In genomic region chr1:36486088-36486435, GRCh38 we compare ENCODE assay signal across 27 cellular contexts. TPM values are rescaled to one million over a fixed set of nuclear protein-coding genes. Genes with fewer than 3 reads are reported as not detected.
DNase-seq lines count a peak whose midpoint lies in the region; ATAC-seq and TF ChIP-seq lines count a peak whose summit lies in the region.
"Had no signal": no experiment of that assay in that cellular context is flagged by ENCODE, and none has a peak within 500 bp of the region (broad histone marks: within the 10 kb centered on the region; RNA-seq: fewer than 3 reads in every experiment).

No MANE protein-coding gene starts in this region.

- H3K4me3 Mint-ChIP-seq in dendritic cell treated with granulocyte-macrophage colony-stimulating factor and Interleukin-4, amounts not matched to agents 40 ng/mL and 50 ng/mL, for 4 days = no peak overlapping the region
- peak overlapping the region in 5 of 8 donors; percentile 2 to 58 (median 25) for H3K4me3 Mint-ChIP-seq in naive B cell
- H3K4me3 Mint-ChIP-seq: activated CD4-positive, alpha-beta memory T cell treated with anti-CD3 and anti-CD28 coated beads, Interleukin-2, amount 10 ng/mL, durations not matched to agents 7 days and 5 days; activated T-helper 17 cell treated with anti-CD3 and anti-CD28 coated beads, Interleukin-2, amount 50 U/mL, for 72 hours; CD4-positive, alpha-beta T cell; mesothelial cell of epicardium; natural killer cell treated with Interleukin-12 subunit alpha and Interleukin-12 subunit beta and Interleukin-15 and Interleukin-18, amount 100 ng/mL, for 72 hours; T-cell had no signal

- H3K36me3 Mint-ChIP-seq in dendritic cell treated with granulocyte-macrophage colony-stimulating factor and Interleukin-4, amounts not matched to agents 40 ng/mL and 50 ng/mL, for 4 days (ENCODE audit: low read depth) = peaks cover 8% of the 10 kb centered on the region
- H3K36me3 Mint-ChIP-seq in naive B cell = no peaks in the 10 kb centered on the region
- H3K36me3 Mint-ChIP-seq: activated naive CD4-positive, alpha-beta T cell treated with anti-CD3 and anti-CD28 coated beads, Interleukin-2, amount 50 U/mL, for 72 hours; mesothelial cell of epicardium; natural killer cell treated with Interleukin-12 subunit alpha and Interleukin-12 subunit beta and Interleukin-15 and Interleukin-18, amount 100 ng/mL, for 72 hours; T-cell had no signal

- no peak for TF ChIP-seq POLR2A in esophagus squamous epithelium (IDR thresholded peaks at IDR 0.05)

- H3K27ac Mint-ChIP-seq in dendritic cell treated with granulocyte-macrophage colony-stimulating factor and Interleukin-4, amounts not matched to agents 40 ng/mL and 50 ng/mL, for 4 days = peak overlapping the region; percentile 91
- peak overlapping the region in 4 of 6 donors; percentile 30 to 51 (median 39) for H3K27ac Mint-ChIP-seq in naive B cell
- H3K27ac Mint-ChIP-seq: activated CD4-positive, alpha-beta memory T cell treated with anti-CD3 and anti-CD28 coated beads, Interleukin-2, amount 10 ng/mL, durations not matched to agents 7 days and 5 days; activated T-helper 17 cell treated with anti-CD3 and anti-CD28 coated beads, Interleukin-2, amount 50 U/mL, for 72 hours; CD4-positive, alpha-beta T cell; mesothelial cell of epicardium; T-cell had no signal

- no TSS peak for BruUV-seq in OCI-LY7 (replicated peaks; lab: Mats Ljungman, UMichigan)

- no peaks in the 10 kb centered on the region for H3K9me3 Mint-ChIP-seq in dendritic cell treated with granulocyte-macrophage colony-stimulating factor and Interleukin-4, amounts not matched to agents 40 ng/mL and 50 ng/mL, for 4 days
- H3K9me3 Mint-ChIP-seq in naive B cell = peaks cover 0 to 1% (median 0%) of the 10 kb centered on the region in 7 donors
- H3K9me3 Mint-ChIP-seq: activated CD4-positive, alpha-beta memory T cell treated with anti-CD3 and anti-CD28 coated beads, Interleukin-2, amount 10 ng/mL, durations not matched to agents 7 days and 5 days; activated naive CD4-positive, alpha-beta T cell treated with anti-CD3 and anti-CD28 coated beads, Interleukin-2, amount 50 U/mL, for 72 hours; activated T-helper 17 cell treated with anti-CD3 and anti-CD28 coated beads, Interleukin-2, amount 50 U/mL, for 72 hours; CD4-positive, alpha-beta T cell; mesothelial cell of epicardium; natural killer cell treated with Interleukin-12 subunit alpha and Interleukin-12 subunit beta and Interleukin-15 and Interleukin-18, amount 100 ng/mL, for 72 hours; T-cell had no signal

- peaks cover 80% of the 10 kb centered on the region for H3K4me1 Mint-ChIP-seq in dendritic cell treated with granulocyte-macrophage colony-stimulating factor and Interleukin-4, amounts not matched to agents 40 ng/mL and 50 ng/mL, for 4 days (ENCODE audit: low read depth)
- H3K4me1 Mint-ChIP-seq in naive B cell = peaks cover 23 to 40% (median 28%) of the 10 kb centered on the region in 3 donors
- H3K4me1 Mint-ChIP-seq: activated T-helper 17 cell treated with anti-CD3 and anti-CD28 coated beads, Interleukin-2, amount 50 U/mL, for 72 hours had no signal

- POLR2A ChIA-PET in OCI-LY7 (lab: Charles Lee) = interaction anchor here (0.6 to 1.3 kb wide), 3 partner anchors 15 to 620 kb away, joined by 3 to 5 read pairs (median 3); no protein-coding TSS in a partner anchor

- H3K27me3 ChIP-seq in upper lobe of right lung = no peaks in the 10 kb centered on the region
- H3K27me3 ChIP-seq in esophagus squamous epithelium = peaks cover 0 to 11% (median 0%) of the 10 kb centered on the region in 4 donors
- H3K27me3 ChIP-seq in Karpas-422 (ENCODE audit: low read length) = no peaks in the 10 kb centered on the region
- H3K27me3 ChIP-seq: cardiac muscle cell had no signal

- no peaks in the 10 kb centered on the region for H3K27me3 Mint-ChIP-seq in dendritic cell treated with granulocyte-macrophage colony-stimulating factor and Interleukin-4, amounts not matched to agents 40 ng/mL and 50 ng/mL, for 4 days
- H3K27me3 Mint-ChIP-seq in naive B cell = peaks cover 7 to 11% (median 9%) of the 10 kb centered on the region in 3 donors
- H3K27me3 Mint-ChIP-seq: CD4-positive, alpha-beta T cell had no signal

- 76 to 100% methylated on average over 2 of the region's 2 CpGs for WGBS in esophagus squamous epithelium, 2 donors

- no peaks in the 10 kb centered on the region for H3K79me2 ChIP-seq in OCI-LY7 (ENCODE audit: insufficient read depth, low read depth, low read length)
- no peaks in the 10 kb centered on the region for H3K79me2 ChIP-seq in Karpas-422 (ENCODE audit: low read length)

- intact Hi-C loops in OCI-LY7 (cut with micrococcal nuclease; ENCODE audit: unreplicated experiment) = no loop called here
- intact Hi-C loops in dendritic cell treated with granulocyte-macrophage colony-stimulating factor and Interleukin-4, amounts not matched to agents 40 ng/mL and 50 ng/mL, for 4 days (cut with micrococcal nuclease) = no loop called here
- intact Hi-C loops in upper lobe of right lung (cut with DNase I) = no loop called here
- intact Hi-C loops in esophagus squamous epithelium (cut with DNase I) = no loop called here

- H3K9me2 ChIP-seq in OCI-LY7 (ENCODE audit: insufficient read depth, low read length) (no peaks in the 10 kb centered on the region), Karpas-422 (replicated peaks; ENCODE audit: insufficient read depth, low read length) (no peaks in the 10 kb centered on the region)

- CTCF ChIA-PET in OCI-LY7 (lab: Charles Lee; ENCODE audit: unreplicated experiment) = interaction anchor here (0.8 to 1.0 kb wide), 2 partner anchors 9 to 12 kb away, joined by 3 read pairs; no protein-coding TSS in a partner anchor

- H3K4me2 ChIP-seq in OCI-LY7 (ENCODE audit: low read length) = peak overlapping the region; percentile 72
- H3K4me2 ChIP-seq in Karpas-422 (ENCODE audit: low read depth, low read length, poor library complexity, severe bottlenecking) = no peak overlapping the region

- H3K9me3 ChIP-seq in OCI-LY7 (ENCODE audit: low read length) (no peaks in the 10 kb centered on the region), upper lobe of right lung (no peaks in the 10 kb centered on the region), esophagus squamous epithelium (no peaks in the 10 kb centered on the region), Karpas-422 (ENCODE audit: low read length) (no peaks in the 10 kb centered on the region)
- H3K9me3 ChIP-seq: heart left ventricle, SJCRH30 had no signal

- H3K4me3 ChIP-seq in OCI-LY7 (ENCODE audit: low read depth, low read length, poor library complexity, severe bottlenecking) = no peak overlapping the region
- H3K4me3 ChIP-seq in upper lobe of right lung = no peak overlapping the region
- H3K4me3 ChIP-seq in esophagus squamous epithelium = no peak overlapping the region
- no peak overlapping the region for H3K4me3 ChIP-seq in Karpas-422 (ENCODE audit: low read length)
- H3K4me3 ChIP-seq: cardiac muscle cell, SJCRH30, skin epidermis had no signal

- no peak for ATAC-seq in naive B cell (ENCODE audit: low read depth in 2 of 2)
- no peak for ATAC-seq in upper lobe of right lung
- ATAC-seq: activated naive CD4-positive, alpha-beta T cell treated with anti-CD3 and anti-CD28 coated beads, Interleukin-2, amount 50 U/mL, for 72 hours; activated T-helper 17 cell treated with anti-CD3 and anti-CD28 coated beads, Interleukin-2, amount 50 U/mL, for 72 hours; T-cell had no signal

- no peaks in the 10 kb centered on the region for H4K20me1 ChIP-seq in OCI-LY7 (ENCODE audit: insufficient read depth, low read length)
- no peaks in the 10 kb centered on the region for H4K20me1 ChIP-seq in Karpas-422 (ENCODE audit: insufficient read depth, low read depth, low read length)

- TF ChIP-seq CTCF in OCI-LY7 (conservative IDR thresholded peaks at IDR 0.05; ENCODE audit: low read length) (no peak), upper lobe of right lung (IDR thresholded peaks at IDR 0.05) (no peak), esophagus squamous epithelium (IDR thresholded peaks at IDR 0.05) (no peak)

- H3K36me3 ChIP-seq in OCI-LY7 (ENCODE audit: insufficient read depth, low read length) (no peaks in the 10 kb centered on the region), upper lobe of right lung (no peaks in the 10 kb centered on the region), esophagus squamous epithelium (no peaks in the 10 kb centered on the region), Karpas-422 (ENCODE audit: insufficient read depth, low read length) (no peaks in the 10 kb centered on the region)
- H3K36me3 ChIP-seq: cardiac muscle cell, heart left ventricle, SJCRH30 had no signal

- H2AFZ ChIP-seq in OCI-LY7 (ENCODE audit: low read length) (peak overlapping the region; percentile 77; the same call in 1 of the 2 replicates), Karpas-422 (ENCODE audit: low read length) (no peak overlapping the region)

- H3K4me1 ChIP-seq in OCI-LY7 (ENCODE audit: insufficient read depth, low read length, poor library complexity, severe bottlenecking) (peaks cover 26% of the 10 kb centered on the region), upper lobe of right lung (peaks cover 11% of the 10 kb centered on the region), esophagus squamous epithelium (peaks cover 0 to 6% (median 0%) of the 10 kb centered on the region in 3 donors), Karpas-422 (ENCODE audit: low read length) (peaks cover 34% of the 10 kb centered on the region)
- H3K4me1 ChIP-seq: foreskin keratinocyte, SJCRH30 had no signal

- H3K27ac ChIP-seq in OCI-LY7 (ENCODE audit: low read depth, low read length, poor library complexity, severe bottlenecking) (peak overlapping the region; percentile 51), upper lobe of right lung (peak overlapping the region; percentile 80), esophagus squamous epithelium (peak overlapping the region in 1 of 4 donors; percentile 10), Karpas-422 (ENCODE audit: low read length) (no peak overlapping the region)
- H3K27ac ChIP-seq: cardiac muscle cell, foreskin keratinocyte, SJCRH30 had no signal

- DNase-seq in OCI-LY7 (ENCODE audit: low spot score) (no peak), naive B cell (no peak), upper lobe of right lung (no peak), esophagus squamous epithelium (lab: John Stamatoyannopoulos, UW) (no peak), Karpas-422 (no peak)
- DNase-seq in activated effector memory CD4-positive, alpha-beta T cell treated with Interleukin-2 at 50 U/mL for 16 hours = no peak
- DNase-seq: activated CD4-positive, alpha-beta memory T cell treated with anti-CD3 and anti-CD28 coated beads, Interleukin-2, amount 10 ng/mL, durations not matched to agents 7 days and 5 days; activated CD4-positive, alpha-beta T cell treated with anti-CD3 and anti-CD28 coated beads for 1 hour; CD4-positive, alpha-beta T cell; cortex of kidney; DMS 273 treated with DMSO at 0.1 percent for 48 hours; foreskin keratinocyte; NCI-H1105 had no signal

- no peak overlapping the region for H3K9ac ChIP-seq in Karpas-422 (ENCODE audit: low read length)

RNA-seq across cellular contexts. Expression of gene CSF3R, which starts 3.3 kb away (rescaled TPM):
- not detected in 2 replicates for total RNA-seq in OCI-LY7 (2014; rRNA removed; shearing (Covaris generic))
- total RNA-seq in OCI-LY7 (2022) (not detected in 2 replicates), upper lobe of right lung (202 TPM), esophagus squamous epithelium (10 to 100 TPM in 1 of 4 donors, 1 to 10 TPM in 2, under 1 TPM in 1; 0.42 to 10.0 (median 4.7) TPM)
- polyA plus RNA-seq in naive B cell (ENCODE audit: low read depth in 6 of 6) = 1 to 10 TPM in 3 of 6 donors, under 1 TPM in 3; 0.12 to 4.4 (median 0.78) TPM
- total RNA-seq in Karpas-422 (2014; rRNA removed; shearing (Covaris generic); ENCODE audit: low replicate concordance) = not detected in 2 replicates
- total RNA-seq: foreskin keratinocyte, H1, MCF 10A, osteocyte, RPMI7951, SJCRH30 had no signal
- polyA plus RNA-seq: foreskin keratinocyte, H1 had no signal

RNA-seq across cellular contexts. Expression of gene MRPS15, which starts 21.9 kb away (rescaled TPM):
- total RNA-seq in OCI-LY7 (2014; rRNA removed; shearing (Covaris generic)) = 112 and 114 TPM in 2 replicates
- total RNA-seq in OCI-LY7 (2022) (116 and 119 TPM in 2 replicates), upper lobe of right lung (65.0 TPM), esophagus squamous epithelium (10 to 100 TPM; 49.1 to 96.4 (median 74.0) TPM)
- 10 to 100 TPM; 55.6 to 86.7 (median 62.4) TPM for polyA plus RNA-seq in naive B cell (ENCODE audit: low read depth in 6 of 6)
- 86.7 and 108 TPM in 2 replicates for total RNA-seq in Karpas-422 (2014; rRNA removed; shearing (Covaris generic); ENCODE audit: low replicate concordance)

RNA-seq across cellular contexts. Expression of gene OSCP1, which starts 35.8 kb away (rescaled TPM):
- 0.82 and 1.4 TPM in 2 replicates for total RNA-seq in OCI-LY7 (2014; rRNA removed; shearing (Covaris generic))
- total RNA-seq in OCI-LY7 (2022) (2.0 and 3.5 TPM in 2 replicates), upper lobe of right lung (8.2 TPM), esophagus squamous epithelium (1 to 10 TPM; 2.4 to 6.8 (median 4.5) TPM)
- polyA plus RNA-seq in naive B cell (ENCODE audit: low read depth in 6 of 6) = under 1 TPM in 1 of 6 donors, not detected in 5; 0.62 TPM
- 11.8 and 15.0 TPM in 2 replicates for total RNA-seq in Karpas-422 (2014; rRNA removed; shearing (Covaris generic); ENCODE audit: low replicate concordance)

Comparison
In these comparisons a context has a peak if more than half of its experiments do, and no peak if none do; other contexts are left out.
1. RNA of gene CSF3R, which starts 3.3 kb away (total RNA-seq): 202 TPM in upper lobe of right lung (single experiment); 0.42 to 10.0 TPM in esophagus squamous epithelium, not detected in OCI-LY7 and not detected in Karpas-422; every median in the first group is over 10 times any median in the second.